In genomic region chr1:201530741-201531521, GRCh38 we compare ENCODE assay signal across 8 cellular contexts. TPM values are rescaled to one million over a fixed set of nuclear protein-coding genes. Genes with fewer than 3 reads are reported as not detected.
DNase-seq lines count a peak whose midpoint lies in the region; ATAC-seq, FAIRE-seq and TF ChIP-seq lines count a peak whose summit lies in the region.

No MANE protein-coding gene starts in this region.

- FAIRE-seq in K562 (lab: Jason Lieb, UNC) = peak; percentile 91

- no peak for TF ChIP-seq POLR2A in K562 (conservative IDR thresholded peaks at IDR 0.05)
- no peak for TF ChIP-seq POLR2A in spleen (IDR thresholded peaks at IDR 0.05)

- no peaks in the 10 kb centered on the region for H3K79me2 ChIP-seq in K562 (ENCODE audit: control insufficient read depth, insufficient read depth, low read length)

- H3K9ac ChIP-seq in K562 (ENCODE audit: insufficient read depth in 1 of 2, low read depth in 2 of 2, low read length in 2 of 2) = peak overlapping the region in 1 of 2 experiments; percentile 17; a peak in 1 of 4 replicates

- H3K36me3 ChIP-seq in K562 (ENCODE audit: control insufficient read depth, insufficient read depth, low read length) = no peaks in the 10 kb centered on the region
- peaks cover 0 to 10% (median 0%) of the 10 kb centered on the region in 6 donors for H3K36me3 ChIP-seq in spleen

- H3K9me3 ChIP-seq in K562 (replicated peaks; ENCODE audit: control insufficient read depth, insufficient read depth, low read depth, low read length) (no peaks in the 10 kb centered on the region), spleen (peaks cover 0 to 7% (median 0%) of the 10 kb centered on the region in 8 donors)

- peaks cover 0 to 13% of the 10 kb centered on the region in 2 experiments; a peak in 3 of 5 replicates for H3K27me3 ChIP-seq in K562 (ENCODE audit: control insufficient read depth in 2 of 2, insufficient read depth in 2 of 2, low read length in 2 of 2)
- peaks cover 0 to 7% (median 0%) of the 10 kb centered on the region in 7 donors for H3K27me3 ChIP-seq in spleen (replicated peaks in 1 of 7)

- ATAC-seq in K562 (peak; percentile 98), GM19455 (IDR thresholded peaks at IDR 0.05; ENCODE audit: unreplicated experiment) (no peak)

- TF ChIP-seq EP300 in Ishikawa (IDR thresholded peaks at IDR 0.05; ENCODE audit: borderline replicate concordance) (no peak), K562 (IDR thresholded peaks at IDR 0.05; ENCODE audit: low read length) (peak; percentile 41)

- no TSS peak for BruUV-seq in K562 (replicated peaks; lab: Mats Ljungman, UMichigan)

- TF ChIP-seq RAD21 in Ishikawa (IDR thresholded peaks at IDR 0.05; ENCODE audit: low read depth) (peak; percentile 85), K562 (CRISPR knock-in tag; conservative IDR thresholded peaks at IDR 0.05 in 1 of 2, IDR thresholded peaks at IDR 0.05 in 1 of 2) (peak; percentile 97 to 98)

- H4K20me1 ChIP-seq in K562 (replicated peaks; ENCODE audit: control insufficient read depth, insufficient read depth, low read length) = no peaks in the 10 kb centered on the region

- DNase-seq in DMS153 treated with DMSO at 0.1 percent for 48 hours (lab: John Stamatoyannopoulos, UW; ENCODE audit: unreplicated experiment) (peak; percentile 85), K562 (ENCODE audit: extremely low read depth in 1 of 4, low spot score in 3 of 4) (peak; percentile 76 to 88 (median 82)), iPS-NIHi7 (ENCODE audit: extremely low spot score) (peak; percentile 90), spleen (no peak), cortex of kidney (lab: John Stamatoyannopoulos, UW) (no peak)

- H3K4me3 ChIP-seq in K562 (no peak overlapping the region), spleen (no peak overlapping the region)

- TF ChIP-seq CTCF in K562 (IDR thresholded peaks at IDR 0.05 in 2 of 3, conservative IDR thresholded peaks at IDR 0.05 in 1 of 3; ENCODE audit: insufficient read depth in 2 of 3, low read depth in 1 of 3, low read length in 3 of 3) (peak; percentile 95 to 98 (median 98)), spleen (IDR thresholded peaks at IDR 0.05 in 8 of 11, conservative IDR thresholded peaks at IDR 0.05 in 3 of 11) (peak in 10 of 11 experiments; percentile 36 to 82 (median 66))

- H3K27ac ChIP-seq in K562 (ENCODE audit: extremely low read depth, low read depth, low read length) (no peak overlapping the region), spleen (peak overlapping the region in 2 of 8 donors; percentile 21 to 23)

- 18% methylated on average over 25 of the region's 25 CpGs for WGBS in K562 (ENCODE audit: insufficient coverage, low coverage, missing lambda C conversion rate)
- 34 to 62% (median 48%) methylated on average over 23 to 25 of the region's 25 CpGs for WGBS in spleen, 5 donors

- H3K9me1 ChIP-seq in K562 (ENCODE audit: control insufficient read depth, insufficient read depth, low read length) = no peaks in the 10 kb centered on the region

- POLR2A ChIA-PET in K562 (lab: Yijun Ruan, JAX) = interaction anchor here (0.6 to 1.9 kb wide), 8 partner anchors 9 to 482 kb away, joined by 3 to 6 read pairs (median 4); no protein-coding TSS in a partner anchor

- CTCF ChIA-PET in K562 (lab: Yijun Ruan, JAX; ENCODE audit: low intra/inter-chr PET ratio) = interaction anchor here (0.7 to 2.0 kb wide), 11 partner anchors 28 to 589 kb away, joined by 3 to 27 read pairs (median 4); no protein-coding TSS in a partner anchor

- no peak overlapping the region for H3K4me2 ChIP-seq in K562 (ENCODE audit: insufficient read depth, low read length)

- in situ Hi-C loops in K562 (cut with MboI) = no loop called here

- 0 out of 2 replicates have a peak overlapping the region, but pooled peaks have one; percentile 53 for H2AFZ ChIP-seq in K562 (ENCODE audit: low read depth, low read length)

- peaks cover 6 to 14% of the 10 kb centered on the region in 2 experiments for H3K4me1 ChIP-seq in K562 (replicated peaks in 1 of 2; ENCODE audit: control insufficient read depth in 2 of 2, insufficient read depth in 2 of 2, low read length in 2 of 2)
- peaks cover 0 to 32% (median 14%) of the 10 kb centered on the region in 6 donors for H3K4me1 ChIP-seq in spleen

- intact Hi-C loops in K562 (cut with micrococcal nuclease) (loop anchor here (1.0 to 10.0 kb wide), 5 partner anchors 28 to 444 kb away; no protein-coding TSS in a partner anchor), spleen (cut with DNase I; ENCODE audit: low total_unique reads) (no loop called here)

TF ChIP-seq in Ishikawa, 13 proteins besides CTCF, POLR2A, EP300 and RAD21 (continues in another document):
- no peak for TF ChIP-seq ZBTB7A (IDR thresholded peaks at IDR 0.05; ENCODE audit: low read depth)
- TF ChIP-seq YY1 (IDR thresholded peaks at IDR 0.05; ENCODE audit: low read depth) = no peak
- TF ChIP-seq USF1 (IDR thresholded peaks at IDR 0.05) = no peak

TF ChIP-seq in PFSK-1, 5 proteins besides CTCF, POLR2A, EP300 and RAD21 (continues in another document):
- no peak for TF ChIP-seq POLR2AphosphoS5 (IDR thresholded peaks at IDR 0.05; ENCODE audit: low read depth, low read length)
- TF ChIP-seq SIN3A (IDR thresholded peaks at IDR 0.05; ENCODE audit: borderline replicate concordance, insufficient read depth, low read length) = 0 out of 2 replicates have a peak, but pooled peaks have one; percentile 44
- TF ChIP-seq FOXP2 (optimal IDR thresholded peaks at IDR 0.05; ENCODE audit: borderline replicate concordance, extremely low read depth, extremely low read length, insufficient read depth) = no peak
- TF ChIP-seq TAF1 (IDR thresholded peaks at IDR 0.05; ENCODE audit: borderline replicate concordance, insufficient read depth, low read length) = no peak

TF ChIP-seq in K562, 482 proteins besides CTCF, POLR2A, EP300 and RAD21 (continues in another document):
- TF ChIP-seq JUN (IDR thresholded peaks at IDR 0.05; ENCODE audit: borderline replicate concordance, low read depth, low read length) (peak; percentile 70; the same call in 1 of the 2 replicates), JUN (CRISPR knock-in tag; IDR thresholded peaks at IDR 0.05; ENCODE audit: borderline replicate concordance) (no peak)
- TF ChIP-seq, protein P1, sequence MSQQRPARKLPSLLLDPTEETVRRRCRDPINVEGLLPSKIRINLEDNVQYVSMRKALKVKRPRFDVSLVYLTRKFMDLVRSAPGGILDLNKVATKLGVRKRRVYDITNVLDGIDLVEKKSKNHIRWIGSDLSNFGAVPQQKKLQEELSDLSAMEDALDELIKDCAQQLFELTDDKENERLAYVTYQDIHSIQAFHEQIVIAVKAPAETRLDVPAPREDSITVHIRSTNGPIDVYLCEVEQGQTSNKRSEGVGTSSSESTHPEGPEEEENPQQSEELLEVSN (IDR thresholded peaks at IDR 0.05; ENCODE audit: borderline replicate concordance in 1 of 2, extremely low read depth in 1 of 2, insufficient read depth in 1 of 2, insufficient read length in 1 of 2, low read depth in 1 of 2, low read length in 1 of 2, poor library complexity in 1 of 2, severe bottlenecking in 1 of 2) = peak in 1 of 2 experiments; percentile 39

RNA-seq across cellular contexts. Expression of gene NAV1, which starts 8.0 kb away (rescaled TPM):
- 17.4 TPM for polyA plus RNA-seq in PFSK-1 (2012; ENCODE audit: insufficient read length, low read depth)
- 12.5 and 15.1 TPM in 2 replicates for total RNA-seq in K562 (2011; cell fraction: chromatin; rRNA removed; ENCODE audit: low replicate concordance)
- 5.0 and 6.2 TPM in 2 replicates for total RNA-seq in K562 (2011; cell fraction: nucleolus; rRNA removed)
- total RNA-seq in K562 (2011; cell fraction: nucleoplasm; rRNA removed) = 10.3 and 12.7 TPM in 2 replicates
- total RNA-seq in K562 (2014; rRNA removed) (4.5 and 4.9 TPM in 2 replicates), K562 (2014; rRNA removed; fragmentation: Illumina TruSeq; extraction: Trizol) (3.2 and 3.7 TPM in 2 replicates), K562 (2015; rRNA removed; fragmentation: Illumina TruSeq; extraction: Trizol) (2.9 and 3.3 TPM in 2 replicates), K562 (2021) (15.4 and 16.8 TPM in 2 replicates), spleen (10 to 100 TPM; 15.7 to 37.2 (median 27.4) TPM)
- polyA plus RNA-seq in K562 (2011; rRNA removed) (0.91 TPM in 2 replicates), K562 (2014; fragmentation: Illumina TruSeq; extraction: Trizol) (10.7 and 13.2 TPM in 2 replicates), K562 (2014; fragmentation: Nextera tagmentation; extraction: Ambion mirVana) (1 to 10 TPM; 1.8 to 2.1 TPM), K562 (2014; rRNA removed) (4.2 and 5.6 TPM in 2 replicates), spleen (1 to 10 TPM; 1.1 to 3.5 (median 1.2) TPM)
- 0.63 and 0.92 TPM in 2 replicates for polyA plus RNA-seq in K562 (2011; cell fraction: cytosol; rRNA removed)
- polyA plus RNA-seq in K562 (2011; cell fraction: nucleus; rRNA removed) = 2.0 and 4.7 TPM in 2 replicates
- polyA plus RNA-seq in K562 (2012) = 16.3 and 25.4 TPM in 2 replicates
- 1.5 and 1.9 TPM in 2 replicates for polyA minus RNA-seq in K562 (2011; rRNA and poly(A)+ RNA removed)
- polyA minus RNA-seq in K562 (2011; cell fraction: cytosol; rRNA and poly(A)+ RNA removed) = 3.9 and 4.1 TPM in 2 replicates
- 2.9 and 3.0 TPM in 2 replicates for polyA minus RNA-seq in K562 (2011; cell fraction: nucleus; rRNA and poly(A)+ RNA removed)

RNA-seq across cellular contexts. Expression of gene CSRP1, which starts 24.0 kb away (rescaled TPM):
- polyA plus RNA-seq in PFSK-1 (2012; ENCODE audit: insufficient read length, low read depth) = 139 TPM
- total RNA-seq in K562 (2011; cell fraction: chromatin; rRNA removed; ENCODE audit: low replicate concordance) = 6.5 and 10.3 TPM in 2 replicates
- total RNA-seq in K562 (2011; cell fraction: nucleolus; rRNA removed) = 7.0 and 7.5 TPM in 2 replicates
- 7.3 and 8.9 TPM in 2 replicates for total RNA-seq in K562 (2011; cell fraction: nucleoplasm; rRNA removed)
- 23.7 and 30.8 TPM in 2 replicates for total RNA-seq in K562 (2014; rRNA removed)
- total RNA-seq in K562 (2014; rRNA removed; fragmentation: Illumina TruSeq; extraction: Trizol) = 19.6 and 22.6 TPM in 2 replicates
- total RNA-seq in K562 (2015; rRNA removed; fragmentation: Illumina TruSeq; extraction: Trizol) = 28.3 and 30.3 TPM in 2 replicates
- 25.7 and 28.2 TPM in 2 replicates for total RNA-seq in K562 (2021)
- 21.3 and 23.7 TPM in 2 replicates for polyA plus RNA-seq in K562 (2011; rRNA removed)
- 29.2 and 43.4 TPM in 2 replicates for polyA plus RNA-seq in K562 (2011; cell fraction: cytosol; rRNA removed)
- polyA plus RNA-seq in K562 (2011; cell fraction: nucleus; rRNA removed) = 14.3 and 20.0 TPM in 2 replicates
- polyA plus RNA-seq in K562 (2012) = 39.0 and 47.5 TPM in 2 replicates
- 34.6 and 39.4 TPM in 2 replicates for polyA plus RNA-seq in K562 (2014; fragmentation: Illumina TruSeq; extraction: Trizol)
- polyA plus RNA-seq in K562 (2014; fragmentation: Nextera tagmentation; extraction: Ambion mirVana) = 10 to 100 TPM in 1 of 2 experiments, 1 to 10 TPM in 1; 6.8 to 11.0 TPM
- polyA plus RNA-seq in K562 (2014; rRNA removed) = 24.9 and 32.1 TPM in 2 replicates
- polyA minus RNA-seq in K562 (2011; rRNA and poly(A)+ RNA removed) = 14.3 and 19.7 TPM in 2 replicates
- polyA minus RNA-seq in K562 (2011; cell fraction: cytosol; rRNA and poly(A)+ RNA removed) = 12.0 and 16.7 TPM in 2 replicates
- 7.7 and 8.8 TPM in 2 replicates for polyA minus RNA-seq in K562 (2011; cell fraction: nucleus; rRNA and poly(A)+ RNA removed)
- 100 to 1,000 TPM; 115 to 360 (median 188) TPM for total RNA-seq in spleen
- polyA plus RNA-seq in spleen = 100 to 1,000 TPM in 2 of 3 donors, 10 to 100 TPM in 1; 67.1 to 180 (median 108) TPM

Comparison
In these comparisons a context has a peak if more than half of its experiments do, and no peak if none do; other contexts are left out.
1. DNase-seq: peak in DMS153 treated with DMSO at 0.1 percent for 48 hours (single experiment), K562 (4 of 4) and iPS-NIHi7 (single experiment); none in spleen (single experiment) and cortex of kidney (single experiment).